In the genomic region with DNA sequence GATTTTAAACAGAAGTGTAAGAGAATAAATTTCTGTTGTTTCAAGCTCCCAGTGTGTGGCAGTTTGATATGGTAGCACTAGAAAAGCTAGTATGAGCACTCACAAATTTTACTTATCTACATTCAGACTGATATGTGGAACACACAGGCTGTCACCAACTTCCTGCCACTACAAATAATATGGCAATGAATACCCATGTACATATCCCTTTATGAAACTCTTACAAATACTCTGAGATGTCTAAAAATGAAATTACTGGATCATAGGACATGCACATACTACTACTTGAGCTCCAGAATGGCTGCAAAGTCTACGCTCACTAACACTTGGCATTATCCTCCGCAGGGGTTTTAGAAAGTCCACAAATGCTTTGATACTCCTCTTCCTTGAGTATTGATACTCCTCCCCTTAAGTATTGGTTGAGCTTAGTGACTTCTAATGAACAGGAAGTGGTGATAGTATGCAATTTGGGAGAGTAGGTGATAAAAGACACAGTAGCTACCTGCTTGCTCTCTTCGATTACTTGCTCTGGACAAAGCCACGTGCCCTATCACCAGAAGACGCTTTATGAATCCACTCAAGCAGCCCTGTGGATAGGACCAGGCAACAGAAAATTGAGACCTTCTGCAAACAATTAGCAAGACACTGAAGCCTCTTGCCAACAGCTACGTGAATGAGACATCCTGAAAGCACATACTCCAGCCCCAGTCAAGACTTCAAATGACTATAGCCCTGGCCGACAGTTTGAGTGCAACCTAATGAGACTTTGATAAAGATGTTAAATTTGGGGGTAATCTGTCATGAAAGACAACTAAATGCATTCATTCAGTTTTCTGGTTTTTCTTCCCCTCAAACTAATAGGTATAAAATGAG, we compare ENCODE assay signal across 14 cellular contexts. TPM values are rescaled to one million over a fixed set of nuclear protein-coding genes. Genes with fewer than 3 reads are reported as not detected.
DNase-seq lines count a peak whose midpoint lies in the region; ATAC-seq and TF ChIP-seq lines count a peak whose summit lies in the region.
"Had no signal": no experiment of that assay in that cellular context is flagged by ENCODE, and none has a peak within 500 bp of the region (broad histone marks: within the 10 kb centered on the region; RNA-seq: fewer than 3 reads in every experiment).

No MANE protein-coding gene starts in this region.

- no peaks in the 10 kb centered on the region for H3K9me3 Mint-ChIP-seq in activated T-cell treated with anti-CD3 and anti-CD28 coated beads, Interleukin-2, amount 50 U/mL, for 24 hours
- H3K9me3 Mint-ChIP-seq in stimulated activated naive CD8-positive, alpha-beta T cell treated with anti-CD3 and anti-CD28 coated beads, Interleukin-15, amount 100 ng/mL, for 72 hours: no peaks in the 10 kb centered on the region

- H3K27ac ChIP-seq in tibial artery: no peak overlapping the region

- H3K4me3 ChIP-seq in foreskin fibroblast (ENCODE audit: low read depth in 1 of 2, low read length in 2 of 2): no peak overlapping the region
- H3K4me3 ChIP-seq in tibial artery: no peak overlapping the region

- peak overlapping the region; percentile 77 for H3K27ac Mint-ChIP-seq in activated T-cell treated with anti-CD3 and anti-CD28 coated beads, Interleukin-2, amount 50 U/mL, for 24 hours
- H3K27ac Mint-ChIP-seq in T-helper 17 cell: peak overlapping the region; percentile 77
- peak overlapping the region in 1 of 2 donors; percentile 37 for H3K27ac Mint-ChIP-seq in stimulated activated naive CD8-positive, alpha-beta T cell treated with anti-CD3 and anti-CD28 coated beads, Interleukin-15, amount 100 ng/mL, for 72 hours

- ATAC-seq in T-helper 17 cell: peak; percentile 27
- peak; percentile 62 for ATAC-seq in stimulated activated naive CD8-positive, alpha-beta T cell treated with anti-CD3 and anti-CD28 coated beads, Interleukin-15, amount 100 ng/mL, for 72 hours
- ATAC-seq in GM21737 (IDR thresholded peaks at IDR 0.05; ENCODE audit: unreplicated experiment): no peak

- TF ChIP-seq CTCF in foreskin fibroblast (IDR thresholded peaks at IDR 0.05; ENCODE audit: low read depth, low read length): no peak
- no peak for TF ChIP-seq CTCF in tibial artery (IDR thresholded peaks at IDR 0.05)

- H3K4me1 Mint-ChIP-seq in activated T-cell treated with anti-CD3 and anti-CD28 coated beads, Interleukin-2, amount 50 U/mL, for 24 hours (ENCODE audit: low read depth): peaks cover 85% of the 10 kb centered on the region
- H3K4me1 Mint-ChIP-seq in T-helper 17 cell: peaks cover 48% of the 10 kb centered on the region
- H3K4me1 Mint-ChIP-seq in stimulated activated naive CD8-positive, alpha-beta T cell treated with anti-CD3 and anti-CD28 coated beads, Interleukin-15, amount 100 ng/mL, for 72 hours: peaks cover 79% of the 10 kb centered on the region

- no peak for DNase-seq in activated T-cell treated with anti-CD3 and anti-CD28 coated beads, Interleukin-2, amount 50 U/mL, for 24 hours
- no peak for DNase-seq in activated T-cell treated with anti-CD3 and anti-CD28 coated beads, Interleukin-2, amount 50 U/mL, for 1 hour
- DNase-seq in T-helper 17 cell: no peak
- peak; percentile 21 to 49 for DNase-seq in foreskin fibroblast
- no peak for DNase-seq in stimulated activated naive CD8-positive, alpha-beta T cell treated with anti-CD3 and anti-CD28 coated beads, Interleukin-15, amount 100 ng/mL, for 72 hours
- no peak for DNase-seq in tibial artery
- DNase-seq in A172 (ENCODE audit: low spot score): no peak
- DNase-seq: ACHN; activated naive CD4-positive, alpha-beta T cell treated with anti-CD3 and anti-CD28 coated beads, Interleukin-2, amount 50 U/mL, for 16 hours; central memory CD4-positive, alpha-beta T cell; NCI-H2107; NCI-H774; trophoblast cell had no signal

- H3K27me3 ChIP-seq in tibial artery: no peaks in the 10 kb centered on the region

- peaks cover 57% of the 10 kb centered on the region for H3K36me3 Mint-ChIP-seq in activated T-cell treated with anti-CD3 and anti-CD28 coated beads, Interleukin-2, amount 50 U/mL, for 24 hours (ENCODE audit: low read depth)
- H3K36me3 Mint-ChIP-seq in T-helper 17 cell (ENCODE audit: low read depth): peaks cover 4% of the 10 kb centered on the region

- H3K36me3 ChIP-seq in tibial artery: peaks cover 0 to 6% (median 0%) of the 10 kb centered on the region in 3 donors

- intact Hi-C loops in tibial artery (cut with DNase I; ENCODE audit: low total_unique reads): no loop called here

- no peaks in the 10 kb centered on the region for H3K27me3 Mint-ChIP-seq in activated T-cell treated with anti-CD3 and anti-CD28 coated beads, Interleukin-2, amount 50 U/mL, for 24 hours
- no peaks in the 10 kb centered on the region for H3K27me3 Mint-ChIP-seq in T-helper 17 cell
- H3K27me3 Mint-ChIP-seq in stimulated activated naive CD8-positive, alpha-beta T cell treated with anti-CD3 and anti-CD28 coated beads, Interleukin-15, amount 100 ng/mL, for 72 hours: no peaks in the 10 kb centered on the region

- H3K9me3 ChIP-seq in T-helper 17 cell (ENCODE audit: control insufficient read depth, low read length, poor library complexity, severe bottlenecking) (no peaks in the 10 kb centered on the region), tibial artery (no peaks in the 10 kb centered on the region)

- no peak overlapping the region for H3K4me3 Mint-ChIP-seq in activated T-cell treated with anti-CD3 and anti-CD28 coated beads, Interleukin-2, amount 50 U/mL, for 24 hours
- H3K4me3 Mint-ChIP-seq in T-helper 17 cell: peak overlapping the region; percentile 2
- H3K4me3 Mint-ChIP-seq in stimulated activated naive CD8-positive, alpha-beta T cell treated with anti-CD3 and anti-CD28 coated beads, Interleukin-15, amount 100 ng/mL, for 72 hours: peak overlapping the region in 1 of 2 donors; percentile 11

- peaks cover 0 to 47% (median 21%) of the 10 kb centered on the region in 4 donors for H3K4me1 ChIP-seq in tibial artery

RNA-seq across cellular contexts. Expression of gene FBXO11, which starts 35.4 kb away (rescaled TPM):
- total RNA-seq in T-helper 17 cell: 100 to 1,000 TPM in 1 of 2 donors, 10 to 100 TPM in 1; 95.7 to 106 TPM
- total RNA-seq in A172 (2014; rRNA removed; shearing (Covaris generic)): 19.9 and 23.6 TPM in 2 replicates

Comparison
In these comparisons a context has a peak if more than half of its experiments do, and no peak if none do; other contexts are left out.
1. DNase-seq: peak in foreskin fibroblast (2 of 2); none in activated T-cell treated with anti-CD3 and anti-CD28 coated beads, Interleukin-2, amount 50 U/mL, for 24 hours (single experiment), activated T-cell treated with anti-CD3 and anti-CD28 coated beads, Interleukin-2, amount 50 U/mL, for 1 hour (single experiment), T-helper 17 cell (0 of 3), stimulated activated naive CD8-positive, alpha-beta T cell treated with anti-CD3 and anti-CD28 coated beads, Interleukin-15, amount 100 ng/mL, for 72 hours (0 of 2), tibial artery (0 of 2) and A172 (single experiment).